9 cellular contexts compared by ENCODE assay signal in the genomic region with DNA sequence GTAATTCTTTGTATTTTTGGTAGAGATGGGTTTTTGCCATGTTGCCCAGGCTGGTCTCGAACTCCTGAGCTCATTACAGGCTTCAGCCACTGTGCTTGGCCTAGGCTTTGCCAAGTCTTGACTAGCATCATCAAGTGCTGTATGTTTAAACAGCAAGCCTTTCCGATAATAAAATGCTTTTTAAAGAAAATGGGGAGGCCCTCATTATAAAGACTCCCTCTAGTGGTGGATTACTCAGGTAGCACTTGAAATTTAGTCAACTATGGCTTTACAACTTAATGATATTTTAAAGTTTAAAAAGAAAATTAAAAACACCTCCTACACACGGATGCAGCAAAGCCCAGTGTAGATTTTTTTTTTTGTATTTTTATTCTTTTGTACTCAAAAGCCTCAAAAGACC.
DNase-seq lines count a peak whose midpoint lies in the region; ATAC-seq and TF ChIP-seq lines count a peak whose summit lies in the region.
"Had no signal": no experiment of that assay in that cellular context is flagged by ENCODE, and none has a peak within 500 bp of the region (broad histone marks: within the 10 kb centered on the region; RNA-seq: fewer than 3 reads in every experiment).

No MANE protein-coding gene starts in this region.

- intact Hi-C loops in posterior vena cava (cut with DNase I), result no loop called here

- no peaks in the 10 kb centered on the region for H3K9me2 ChIP-seq in GM23248 (ENCODE audit: insufficient read depth)
- H3K9me2 ChIP-seq in hepatocyte (replicated peaks; ENCODE audit: insufficient read depth), result no peaks in the 10 kb centered on the region

- H3K9me3 ChIP-seq in GM23248 (ENCODE audit: low read depth) (no peaks in the 10 kb centered on the region), hepatocyte (ENCODE audit: low read depth) (no peaks in the 10 kb centered on the region)
- H3K9me3 ChIP-seq: neutrophil had no signal

- no peaks in the 10 kb centered on the region for H4K20me1 ChIP-seq in GM23248 (ENCODE audit: insufficient read depth)
- no peaks in the 10 kb centered on the region for H4K20me1 ChIP-seq in hepatocyte (ENCODE audit: insufficient read depth, poor library complexity, severe bottlenecking)

- WGBS in GM23248 (ENCODE audit: low coverage in 1 of 2, low lambda C conversion rate in 2 of 2, missing lambda C conversion rate in 2 of 2), 2 experiments, result 56 to 63% methylated on average over 3 of the region's 3 CpGs
- WGBS in hepatocyte (ENCODE audit: low lambda C conversion rate, missing lambda C conversion rate), result 75% methylated on average over 3 of the region's 3 CpGs

- H3K36me3 ChIP-seq in GM23248 (ENCODE audit: low read depth) (no peaks in the 10 kb centered on the region), hepatocyte (replicated peaks; ENCODE audit: insufficient read depth, low read depth) (no peaks in the 10 kb centered on the region)
- H3K36me3 ChIP-seq: neutrophil had no signal

- in situ Hi-C loops in GM23248 (cut with MboI), result no loop called here

- H3K4me1 ChIP-seq in GM23248 (ENCODE audit: insufficient read depth) (peaks cover 18% of the 10 kb centered on the region), hepatocyte (ENCODE audit: insufficient read depth) (no peaks in the 10 kb centered on the region)

- no peak for DNase-seq in AG09309 (ENCODE audit: low read depth)
- DNase-seq in GM23248, result peak; percentile 70
- DNase-seq in hepatocyte (ENCODE audit: low spot score), result no peak
- no peak for DNase-seq in hypothalamus (lab: John Stamatoyannopoulos, UW)
- no peak for DNase-seq in posterior vena cava (ENCODE audit: low spot score)
- DNase-seq in NCI-H774 (lab: John Stamatoyannopoulos, UW), result no peak

- no peaks in the 10 kb centered on the region for H3K27me3 ChIP-seq in GM23248 (replicated peaks; ENCODE audit: insufficient read depth)
- no peaks in the 10 kb centered on the region for H3K27me3 ChIP-seq in hepatocyte
- H3K27me3 ChIP-seq: neutrophil had no signal

- TF ChIP-seq CTCF in AG09309 (IDR thresholded peaks at IDR 0.05; ENCODE audit: control insufficient read depth, insufficient read depth, low read depth, low read length, missing control alignments) (peak; percentile 58), hepatocyte (IDR thresholded peaks at IDR 0.05; ENCODE audit: poor library complexity) (peak; percentile 47)

- peaks cover 10% of the 10 kb centered on the region; the same call in 1 of the 2 replicates for H3F3A ChIP-seq in GM23248 (ENCODE audit: insufficient read depth)

- no peaks in the 10 kb centered on the region for H3K79me2 ChIP-seq in GM23248 (ENCODE audit: insufficient read depth)
- no peaks in the 10 kb centered on the region for H3K79me2 ChIP-seq in hepatocyte

- no peak overlapping the region for H3K9ac ChIP-seq in GM23248

- H3K4me3 ChIP-seq in AG09309 (ENCODE audit: control insufficient read depth, low read depth, low read length) (no peak overlapping the region), GM23248 (no peak overlapping the region), hepatocyte (no peak overlapping the region)

- H3K4me2 ChIP-seq in GM23248 (ENCODE audit: unreplicated experiment) (no peak overlapping the region), hepatocyte (no peak overlapping the region)

- H2AFZ ChIP-seq in GM23248 (no peak overlapping the region), hepatocyte (no peak overlapping the region)

- no peak overlapping the region for H3K27ac ChIP-seq in GM23248
- no peak overlapping the region for H3K27ac ChIP-seq in hepatocyte
- H3K27ac ChIP-seq: neutrophil had no signal

- ATAC-seq in SK-N-SH treated with all-trans-retinoic acid at 6 μM for 48 hours (0 out of 3 replicates have a peak, but pooled peaks have one; percentile 18), GM18861 (IDR thresholded peaks at IDR 0.05; ENCODE audit: unreplicated experiment) (no peak)

TF ChIP-seq in SK-N-SH treated with all-trans-retinoic acid at 6 μM for 48 hours, 23 proteins besides CTCF, POLR2A, EP300 and RAD21:
- TF ChIP-seq CSDC2 (CRISPR knock-in tag; IDR thresholded peaks at IDR 0.05) (no peak), TOX (CRISPR knock-in tag; IDR thresholded peaks at IDR 0.05; ENCODE audit: borderline replicate concordance) (no peak), OSR1 (CRISPR knock-in tag; IDR thresholded peaks at IDR 0.05) (no peak), ZC3H10 (CRISPR knock-in tag; IDR thresholded peaks at IDR 0.05) (no peak), ESRRG (CRISPR knock-in tag; IDR thresholded peaks at IDR 0.05) (no peak), ZNF8 (CRISPR knock-in tag; IDR thresholded peaks at IDR 0.05) (no peak)
